In the genomic region with DNA sequence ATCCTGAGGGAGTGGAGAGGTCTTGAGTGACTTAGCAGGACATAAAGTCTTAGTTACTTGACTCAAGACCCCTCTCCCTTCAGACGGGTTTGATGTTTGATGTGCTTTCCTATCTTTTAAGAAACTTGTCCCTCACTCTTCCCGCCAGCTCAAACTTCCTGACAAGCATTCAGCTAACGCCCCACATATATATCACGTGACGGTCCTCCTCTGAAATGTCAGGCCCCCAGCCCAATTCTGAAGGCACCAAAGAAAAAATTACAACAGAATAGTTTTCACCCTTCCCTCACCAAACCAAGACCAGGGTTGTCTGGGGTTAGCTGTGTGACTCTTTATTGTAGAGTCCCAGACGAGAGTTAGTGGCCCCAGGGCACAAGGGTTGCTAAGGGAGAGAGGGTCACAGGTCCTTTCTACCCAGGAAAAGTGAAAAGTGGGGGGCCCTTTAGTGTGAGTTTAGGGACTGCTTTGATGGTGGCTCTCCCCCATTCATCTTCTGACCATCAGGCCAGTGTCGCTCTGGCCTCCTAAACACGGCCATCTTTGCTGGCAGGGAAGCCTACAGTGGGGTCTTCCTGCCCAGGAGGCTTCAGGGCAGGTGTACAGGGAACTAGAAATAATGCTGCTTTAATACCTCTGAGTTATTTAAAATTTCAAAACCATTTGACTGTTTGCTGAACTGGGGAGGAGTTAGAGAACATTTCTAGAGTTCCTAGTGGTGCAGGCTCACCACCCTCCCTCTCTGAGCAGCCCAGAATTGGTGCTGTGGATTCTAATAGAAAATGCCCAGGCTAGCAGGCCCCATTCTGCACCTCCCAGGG, we compare ENCODE assay signal across 13 cellular contexts. TPM values are rescaled to one million over a fixed set of nuclear protein-coding genes. Genes with fewer than 3 reads are reported as not detected.
DNase-seq lines count a peak whose midpoint lies in the region; ATAC-seq and TF ChIP-seq lines count a peak whose summit lies in the region.
"Had no signal": no experiment of that assay in that cellular context is flagged by ENCODE, and none has a peak within 500 bp of the region (broad histone marks: within the 10 kb centered on the region; RNA-seq: fewer than 3 reads in every experiment).

No MANE protein-coding gene starts in this region.

- H3K4me3 ChIP-seq in AG04450 (ENCODE audit: low read depth, low read length), result peak overlapping the region; percentile 93
- peak overlapping the region; percentile 31; the same call in 1 of the 2 replicates for H3K4me3 ChIP-seq in SK-N-MC
- H3K4me3 ChIP-seq in right cardiac atrium (ENCODE audit: low read length), result peak overlapping the region; percentile 94
- H3K4me3 ChIP-seq in trophoblast cell (ENCODE audit: low read depth, low read length), result no peak overlapping the region

- H4K8ac ChIP-seq in trophoblast cell (ENCODE audit: low read depth, low read length), result no peak overlapping the region

- no peak overlapping the region for H4K12ac ChIP-seq in trophoblast cell (ENCODE audit: low read depth, low read length)

- no peak overlapping the region for H2AK5ac ChIP-seq in trophoblast cell (ENCODE audit: low read length)

- no peak for TF ChIP-seq CTCF in AG04450 (IDR thresholded peaks at IDR 0.05; ENCODE audit: low read depth, low read length)

- ATAC-seq in right cardiac atrium, result no peak
- ATAC-seq in GM19324 (IDR thresholded peaks at IDR 0.05; ENCODE audit: low FRiP score, unreplicated experiment), result no peak
- ATAC-seq: activated CD8-positive, alpha-beta memory T cell treated with anti-CD3 and anti-CD28 coated beads, Interleukin-2, amount 10 ng/mL, durations not matched to agents 7 days and 5 days; stimulated activated effector memory CD8-positive, alpha-beta T cell treated with anti-CD3 and anti-CD28 coated beads, Interleukin-12 subunit alpha, Interleukin-12 subunit beta, amount 100 ng/mL, for 72 hours had no signal

- H3K18ac ChIP-seq in trophoblast cell (ENCODE audit: low read length), result no peak overlapping the region

- H3K4me1 ChIP-seq in right cardiac atrium (ENCODE audit: control insufficient read depth, insufficient read depth, low read length), result peaks cover 25% of the 10 kb centered on the region
- H3K4me1 ChIP-seq in trophoblast cell (ENCODE audit: control insufficient read depth in 1 of 2, insufficient read depth in 2 of 2, low read length in 2 of 2), result peaks cover 38 to 55% of the 10 kb centered on the region in 2 experiments

- H2BK5ac ChIP-seq in trophoblast cell (ENCODE audit: low read depth, low read length, poor library complexity), result no peak overlapping the region

- POLR2A ChIA-PET in AG04450 (lab: Yijun Ruan, JAX), result interaction anchor here (0.9 to 3.7 kb wide), 6 partner anchors 10 to 181 kb away, joined by 3 to 20 read pairs (median 8); no protein-coding TSS in a partner anchor

- no peaks in the 10 kb centered on the region; the same call in 1 of the 2 replicates for H3K36me3 ChIP-seq in SK-N-MC (ENCODE audit: insufficient read depth, low read length)
- peaks cover 25 to 27% of the 10 kb centered on the region in 2 experiments for H3K36me3 ChIP-seq in trophoblast cell (ENCODE audit: control insufficient read depth in 1 of 2, insufficient read depth in 2 of 2, low read length in 2 of 2)

- H3K27me3 ChIP-seq in AG04450 (ENCODE audit: control insufficient read depth, insufficient read depth, low read length) (peaks cover 6% of the 10 kb centered on the region), right cardiac atrium (ENCODE audit: control insufficient read depth, insufficient read depth) (no peaks in the 10 kb centered on the region), trophoblast cell (ENCODE audit: insufficient read depth, low read length) (no peaks in the 10 kb centered on the region)

- H3K4me2 ChIP-seq in trophoblast cell (ENCODE audit: low read length), result peak overlapping the region; percentile 59

- H2BK120ac ChIP-seq in trophoblast cell (ENCODE audit: insufficient read depth, low read length, poor library complexity), result no peak overlapping the region

- no peak overlapping the region for H3K4ac ChIP-seq in trophoblast cell (ENCODE audit: low read depth, low read length)

- no peak overlapping the region for H2BK12ac ChIP-seq in trophoblast cell (ENCODE audit: low read length)

- H3K27ac ChIP-seq in AG04450 (ENCODE audit: low read depth, low read length) (peak overlapping the region; percentile 21), SK-N-MC (no peak overlapping the region), right cardiac atrium (ENCODE audit: low read length) (peak overlapping the region; percentile 80), trophoblast cell (ENCODE audit: low read depth, low read length) (peak overlapping the region; percentile 14)

- WGBS in right cardiac atrium, result 31% methylated on average over 8 of the region's 8 CpGs
- no CpG with 5 or more reads among the region's 8 CpGs for WGBS in trophoblast cell (ENCODE audit: extremely low coverage, insufficient coverage, insufficient read length)

- H3K23ac ChIP-seq in trophoblast cell (ENCODE audit: low read length), result no peak overlapping the region

- peaks cover 19% of the 10 kb centered on the region for H3K79me2 ChIP-seq in trophoblast cell (ENCODE audit: control insufficient read depth, insufficient read depth, low read length, poor library complexity)

- CTCF ChIA-PET in AG04450 (lab: Charles Lee), result interaction anchor here (0.6 to 5.9 kb wide), 2 partner anchors 112 to 180 kb away, joined by 3 to 43 read pairs; no protein-coding TSS in a partner anchor

- H3K14ac ChIP-seq in trophoblast cell (ENCODE audit: low read length), result no peak overlapping the region

- H4K91ac ChIP-seq in trophoblast cell (ENCODE audit: low read depth, low read length), result no peak overlapping the region

- DNase-seq in AG04450 (ENCODE audit: low read depth, low spot score) (no peak), SK-N-MC (ENCODE audit: low read depth, low spot score) (no peak), right cardiac atrium (no peak), trophoblast cell (no peak), NCI-H510A treated with DMSO at 0.1 percent for 48 hours (lab: John Stamatoyannopoulos, UW) (no peak), A172 (ENCODE audit: low spot score) (no peak), COLO668 (lab: John Stamatoyannopoulos, UW; ENCODE audit: unreplicated experiment) (no peak)
- DNase-seq: activated CD8-positive, alpha-beta memory T cell treated with anti-CD3 and anti-CD28 coated beads, Interleukin-2, amount 10 ng/mL, durations not matched to agents 7 days and 5 days; central memory CD4-positive, alpha-beta T cell; COR-L47; SW 1271 had no signal

- intact Hi-C loops in right cardiac atrium (cut with DNase I), result loop anchor here in 3 of 4 donors (5.0 to 10.0 kb wide), 3 partner anchors 106 to 123 kb away; no protein-coding TSS in a partner anchor

- H2AFZ ChIP-seq in trophoblast cell (ENCODE audit: insufficient read depth, low read length, poor library complexity), result no peak overlapping the region

- peaks cover 19% of the 10 kb centered on the region for H3K79me1 ChIP-seq in trophoblast cell (ENCODE audit: low read length)

- H3K9me3 ChIP-seq in AG04450 (ENCODE audit: control insufficient read depth, insufficient read depth, low read length) (no peaks in the 10 kb centered on the region; the same call in 1 of the 2 replicates), SK-N-MC (ENCODE audit: low read depth, low read length) (no peaks in the 10 kb centered on the region), right cardiac atrium (ENCODE audit: control insufficient read depth, low read length) (no peaks in the 10 kb centered on the region), trophoblast cell (ENCODE audit: insufficient read depth, low read depth, low read length) (no peaks in the 10 kb centered on the region)

- H3K9ac ChIP-seq in SK-N-MC (ENCODE audit: insufficient read length) (peak overlapping the region; percentile 39), trophoblast cell (ENCODE audit: low read length) (no peak overlapping the region)

RNA-seq across cellular contexts. Expression of a gene that starts 2.7 kb away (rescaled TPM):
- 87.0 and 107 TPM in 2 replicates for polyA plus RNA-seq in AG04450 (2011; rRNA removed)
- 180 and 228 TPM in 2 replicates for polyA minus RNA-seq in AG04450 (2011; rRNA and poly(A)+ RNA removed)
- total RNA-seq in right cardiac atrium, result 100 to 1,000 TPM in 3 of 4 donors, 10 to 100 TPM in 1; 92.2 to 189 (median 131) TPM
- 145 TPM for polyA plus RNA-seq in right cardiac atrium
- 35.3 and 39.5 TPM in 2 replicates for polyA plus RNA-seq in trophoblast cell (2013)
- 4.8 and 6.4 TPM in 2 replicates for total RNA-seq in A172 (2014; rRNA removed; shearing (Covaris generic))
- total RNA-seq: activated CD8-positive, alpha-beta memory T cell treated with anti-CD3 and anti-CD28 coated beads, Interleukin-2, amount 10 ng/mL, durations not matched to agents 7 days and 5 days had no signal

Comparison
In these comparisons a context has a peak if more than half of its experiments do, and no peak if none do; other contexts are left out.
1. RNA of a gene that starts 2.7 kb away (total RNA-seq): 92.2 to 189 TPM in right cardiac atrium; 4.8 to 6.4 TPM in A172; every median in the first group is over 10 times any median in the second.